Comparison of ENCODE assay signal across 1 cellular context in the genomic region with DNA sequence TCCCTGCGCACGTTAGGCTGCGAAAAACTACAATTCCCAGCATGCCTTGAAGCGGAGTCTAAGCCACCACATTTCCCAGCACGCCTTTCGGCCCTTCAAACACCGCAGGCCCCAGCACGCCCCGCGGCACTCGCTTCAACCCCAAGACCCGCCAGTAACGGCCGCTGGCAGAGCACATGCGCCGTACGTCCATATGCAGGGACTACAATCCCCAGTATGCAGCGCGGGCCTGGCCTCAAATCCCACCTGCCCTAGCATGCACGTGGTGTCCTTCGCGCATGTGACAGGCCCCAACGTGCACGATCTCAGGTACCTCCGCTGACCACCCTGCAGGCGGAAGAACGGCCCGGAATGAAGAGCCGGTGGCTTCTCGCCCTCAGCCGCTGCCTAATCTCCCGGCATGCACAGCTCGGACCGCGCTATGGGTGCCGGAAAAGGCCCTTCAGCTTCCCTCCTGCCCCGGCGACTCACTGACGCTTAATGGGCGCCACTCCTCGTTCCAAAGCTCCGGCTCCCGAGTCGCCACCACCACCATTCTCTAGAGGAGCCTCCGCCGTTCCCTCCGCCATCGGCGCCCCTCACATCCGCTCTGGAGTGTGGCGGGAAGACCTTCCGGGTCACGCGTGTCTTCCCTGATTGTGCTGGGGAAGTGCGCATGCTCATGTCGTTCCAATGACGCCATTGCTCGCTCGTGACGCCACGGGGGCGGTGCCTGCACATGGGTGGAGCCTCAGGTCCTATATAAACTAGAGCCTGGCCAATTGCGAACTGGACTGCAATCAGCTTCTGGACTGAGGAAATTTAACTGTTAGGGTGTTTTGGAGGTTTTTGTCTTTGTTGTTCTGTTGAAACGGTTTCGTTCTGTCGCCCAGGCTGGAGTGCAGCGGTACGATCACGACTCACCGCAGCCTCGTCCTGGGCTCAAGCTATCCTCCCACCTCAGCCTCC.
A peak's percentile ranks its signal among the peaks of the same experiment; 100 is the strongest.
TF ChIP-seq lines count a peak whose summit lies in the region.

A gene with protein sequence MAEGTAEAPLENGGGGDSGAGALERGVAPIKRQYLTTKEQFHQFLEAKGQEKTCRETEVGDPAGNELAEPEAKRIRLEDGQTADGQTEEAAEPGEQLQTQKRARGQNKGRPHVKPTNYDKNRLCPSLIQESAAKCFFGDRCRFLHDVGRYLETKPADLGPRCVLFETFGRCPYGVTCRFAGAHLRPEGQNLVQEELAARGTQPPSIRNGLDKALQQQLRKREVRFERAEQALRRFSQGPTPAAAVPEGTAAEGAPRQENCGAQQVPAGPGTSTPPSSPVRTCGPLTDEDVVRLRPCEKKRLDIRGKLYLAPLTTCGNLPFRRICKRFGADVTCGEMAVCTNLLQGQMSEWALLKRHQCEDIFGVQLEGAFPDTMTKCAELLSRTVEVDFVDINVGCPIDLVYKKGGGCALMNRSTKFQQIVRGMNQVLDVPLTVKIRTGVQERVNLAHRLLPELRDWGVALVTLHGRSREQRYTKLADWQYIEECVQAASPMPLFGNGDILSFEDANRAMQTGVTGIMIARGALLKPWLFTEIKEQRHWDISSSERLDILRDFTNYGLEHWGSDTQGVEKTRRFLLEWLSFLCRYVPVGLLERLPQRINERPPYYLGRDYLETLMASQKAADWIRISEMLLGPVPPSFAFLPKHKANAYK (minus strand): TSS at position 591 of the 948 bp plus-strand sequence. CDS start 22 bp downstream, at position 569.

TF ChIP-seq in HepG2, 621 proteins besides CTCF, POLR2A, EP300 and RAD21 (continued from another document and continues in another):
- TF ChIP-seq, protein P1, sequence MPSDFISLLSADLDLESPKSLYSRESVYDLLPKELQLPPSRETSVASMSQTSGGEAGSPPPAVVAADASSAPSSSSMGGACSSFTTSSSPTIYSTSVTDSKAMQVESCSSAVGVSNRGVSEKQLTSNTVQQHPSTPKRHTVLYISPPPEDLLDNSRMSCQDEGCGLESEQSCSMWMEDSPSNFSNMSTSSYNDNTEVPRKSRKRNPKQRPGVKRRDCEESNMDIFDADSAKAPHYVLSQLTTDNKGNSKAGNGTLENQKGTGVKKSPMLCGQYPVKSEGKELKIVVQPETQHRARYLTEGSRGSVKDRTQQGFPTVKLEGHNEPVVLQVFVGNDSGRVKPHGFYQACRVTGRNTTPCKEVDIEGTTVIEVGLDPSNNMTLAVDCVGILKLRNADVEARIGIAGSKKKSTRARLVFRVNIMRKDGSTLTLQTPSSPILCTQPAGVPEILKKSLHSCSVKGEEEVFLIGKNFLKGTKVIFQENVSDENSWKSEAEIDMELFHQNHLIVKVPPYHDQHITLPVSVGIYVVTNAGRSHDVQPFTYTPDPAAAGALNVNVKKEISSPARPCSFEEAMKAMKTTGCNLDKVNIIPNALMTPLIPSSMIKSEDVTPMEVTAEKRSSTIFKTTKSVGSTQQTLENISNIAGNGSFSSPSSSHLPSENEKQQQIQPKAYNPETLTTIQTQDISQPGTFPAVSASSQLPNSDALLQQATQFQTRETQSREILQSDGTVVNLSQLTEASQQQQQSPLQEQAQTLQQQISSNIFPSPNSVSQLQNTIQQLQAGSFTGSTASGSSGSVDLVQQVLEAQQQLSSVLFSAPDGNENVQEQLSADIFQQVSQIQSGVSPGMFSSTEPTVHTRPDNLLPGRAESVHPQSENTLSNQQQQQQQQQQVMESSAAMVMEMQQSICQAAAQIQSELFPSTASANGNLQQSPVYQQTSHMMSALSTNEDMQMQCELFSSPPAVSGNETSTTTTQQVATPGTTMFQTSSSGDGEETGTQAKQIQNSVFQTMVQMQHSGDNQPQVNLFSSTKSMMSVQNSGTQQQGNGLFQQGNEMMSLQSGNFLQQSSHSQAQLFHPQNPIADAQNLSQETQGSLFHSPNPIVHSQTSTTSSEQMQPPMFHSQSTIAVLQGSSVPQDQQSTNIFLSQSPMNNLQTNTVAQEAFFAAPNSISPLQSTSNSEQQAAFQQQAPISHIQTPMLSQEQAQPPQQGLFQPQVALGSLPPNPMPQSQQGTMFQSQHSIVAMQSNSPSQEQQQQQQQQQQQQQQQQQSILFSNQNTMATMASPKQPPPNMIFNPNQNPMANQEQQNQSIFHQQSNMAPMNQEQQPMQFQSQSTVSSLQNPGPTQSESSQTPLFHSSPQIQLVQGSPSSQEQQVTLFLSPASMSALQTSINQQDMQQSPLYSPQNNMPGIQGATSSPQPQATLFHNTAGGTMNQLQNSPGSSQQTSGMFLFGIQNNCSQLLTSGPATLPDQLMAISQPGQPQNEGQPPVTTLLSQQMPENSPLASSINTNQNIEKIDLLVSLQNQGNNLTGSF (CRISPR knock-in tag; IDR thresholded peaks at IDR 0.05) = no peak
- TF ChIP-seq ZKSCAN5 (CRISPR knock-in tag; IDR thresholded peaks at IDR 0.05) (0 out of 2 replicates have a peak, but pooled peaks have one; percentile 21), PHF5A (CRISPR knock-in tag; IDR thresholded peaks at IDR 0.05; ENCODE audit: low read depth, unreplicated experiment) (no peak), BCL6 (CRISPR knock-in tag; IDR thresholded peaks at IDR 0.05) (peak; percentile 55), ZNF530 (CRISPR knock-in tag; IDR thresholded peaks at IDR 0.05; ENCODE audit: low read depth) (no peak), RBM39 (IDR thresholded peaks at IDR 0.05; ENCODE audit: low read depth, low read length, poor library complexity, severe bottlenecking) (peak; percentile 90), SIN3A (IDR thresholded peaks at IDR 0.05; ENCODE audit: borderline replicate concordance, low read depth, low read length) (peak; percentile 82; the same call in 1 of the 2 replicates), NBN (conservative IDR thresholded peaks at IDR 0.05) (no peak), ZNF780A (CRISPR knock-in tag; IDR thresholded peaks at IDR 0.05) (no peak), CBX1 (IDR thresholded peaks at IDR 0.05; ENCODE audit: low read depth) (peak; percentile 41), ZNF552 (CRISPR knock-in tag; IDR thresholded peaks at IDR 0.05; ENCODE audit: borderline replicate concordance) (peak; percentile 73; the same call in 1 of the 2 replicates), GTF2F1 (IDR thresholded peaks at IDR 0.05; ENCODE audit: low read length) (no peak), ZNF468 (CRISPR knock-in tag; IDR thresholded peaks at IDR 0.05) (no peak), SRF (IDR thresholded peaks at IDR 0.05; ENCODE audit: low read depth, low read length) (no peak), FOXK2 (IDR thresholded peaks at IDR 0.05) (0 out of 2 replicates have a peak, but pooled peaks have one; percentile 16), KLF16 (CRISPR knock-in tag; IDR thresholded peaks at IDR 0.05) (peak in 1 of 2 experiments; percentile 73; a peak in 2 of 4 replicates), ZNF766 (CRISPR knock-in tag; IDR thresholded peaks at IDR 0.05; ENCODE audit: borderline replicate concordance) (peak; percentile 15; the same call in 1 of the 2 replicates), MXI1 (IDR thresholded peaks at IDR 0.05; ENCODE audit: borderline replicate concordance, low read depth, low read length) (peak; percentile 100)
- TF ChIP-seq, protein P2, sequence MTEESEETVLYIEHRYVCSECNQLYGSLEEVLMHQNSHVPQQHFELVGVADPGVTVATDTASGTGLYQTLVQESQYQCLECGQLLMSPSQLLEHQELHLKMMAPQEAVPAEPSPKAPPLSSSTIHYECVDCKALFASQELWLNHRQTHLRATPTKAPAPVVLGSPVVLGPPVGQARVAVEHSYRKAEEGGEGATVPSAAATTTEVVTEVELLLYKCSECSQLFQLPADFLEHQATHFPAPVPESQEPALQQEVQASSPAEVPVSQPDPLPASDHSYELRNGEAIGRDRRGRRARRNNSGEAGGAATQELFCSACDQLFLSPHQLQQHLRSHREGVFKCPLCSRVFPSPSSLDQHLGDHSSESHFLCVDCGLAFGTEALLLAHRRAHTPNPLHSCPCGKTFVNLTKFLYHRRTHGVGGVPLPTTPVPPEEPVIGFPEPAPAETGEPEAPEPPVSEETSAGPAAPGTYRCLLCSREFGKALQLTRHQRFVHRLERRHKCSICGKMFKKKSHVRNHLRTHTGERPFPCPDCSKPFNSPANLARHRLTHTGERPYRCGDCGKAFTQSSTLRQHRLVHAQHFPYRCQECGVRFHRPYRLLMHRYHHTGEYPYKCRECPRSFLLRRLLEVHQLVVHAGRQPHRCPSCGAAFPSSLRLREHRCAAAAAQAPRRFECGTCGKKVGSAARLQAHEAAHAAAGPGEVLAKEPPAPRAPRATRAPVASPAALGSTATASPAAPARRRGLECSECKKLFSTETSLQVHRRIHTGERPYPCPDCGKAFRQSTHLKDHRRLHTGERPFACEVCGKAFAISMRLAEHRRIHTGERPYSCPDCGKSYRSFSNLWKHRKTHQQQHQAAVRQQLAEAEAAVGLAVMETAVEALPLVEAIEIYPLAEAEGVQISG (CRISPR knock-in tag; IDR thresholded peaks at IDR 0.05) = peak; percentile 89
- TF ChIP-seq, protein P3, sequence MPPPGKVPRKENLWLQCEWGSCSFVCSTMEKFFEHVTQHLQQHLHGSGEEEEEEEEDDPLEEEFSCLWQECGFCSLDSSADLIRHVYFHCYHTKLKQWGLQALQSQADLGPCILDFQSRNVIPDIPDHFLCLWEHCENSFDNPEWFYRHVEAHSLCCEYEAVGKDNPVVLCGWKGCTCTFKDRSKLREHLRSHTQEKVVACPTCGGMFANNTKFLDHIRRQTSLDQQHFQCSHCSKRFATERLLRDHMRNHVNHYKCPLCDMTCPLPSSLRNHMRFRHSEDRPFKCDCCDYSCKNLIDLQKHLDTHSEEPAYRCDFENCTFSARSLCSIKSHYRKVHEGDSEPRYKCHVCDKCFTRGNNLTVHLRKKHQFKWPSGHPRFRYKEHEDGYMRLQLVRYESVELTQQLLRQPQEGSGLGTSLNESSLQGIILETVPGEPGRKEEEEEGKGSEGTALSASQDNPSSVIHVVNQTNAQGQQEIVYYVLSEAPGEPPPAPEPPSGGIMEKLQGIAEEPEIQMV (CRISPR knock-in tag; IDR thresholded peaks at IDR 0.05; ENCODE audit: low read depth) = peak; percentile 83
- TF ChIP-seq, protein P4, sequence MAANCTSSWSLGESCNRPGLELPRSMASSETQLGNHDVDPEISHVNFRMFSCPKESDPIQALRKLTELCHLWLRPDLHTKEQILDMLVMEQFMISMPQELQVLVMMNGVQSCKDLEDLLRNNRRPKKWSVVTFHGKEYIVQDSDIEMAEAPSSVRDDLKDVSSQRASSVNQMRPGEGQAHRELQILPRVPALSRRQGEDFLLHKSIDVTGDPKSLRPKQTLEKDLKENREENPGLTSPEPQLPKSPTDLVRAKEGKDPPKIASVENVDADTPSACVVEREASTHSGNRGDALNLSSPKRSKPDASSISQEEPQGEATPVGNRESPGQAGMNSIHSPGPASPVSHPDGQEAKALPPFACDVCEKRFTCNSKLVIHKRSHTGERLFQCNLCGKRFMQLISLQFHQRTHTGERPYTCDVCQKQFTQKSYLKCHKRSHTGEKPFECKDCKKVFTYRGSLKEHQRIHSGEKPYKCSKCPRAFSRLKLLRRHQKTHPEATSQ (CRISPR knock-in tag; IDR thresholded peaks at IDR 0.05; ENCODE audit: borderline replicate concordance) = no peak
- TF ChIP-seq, protein P5, sequence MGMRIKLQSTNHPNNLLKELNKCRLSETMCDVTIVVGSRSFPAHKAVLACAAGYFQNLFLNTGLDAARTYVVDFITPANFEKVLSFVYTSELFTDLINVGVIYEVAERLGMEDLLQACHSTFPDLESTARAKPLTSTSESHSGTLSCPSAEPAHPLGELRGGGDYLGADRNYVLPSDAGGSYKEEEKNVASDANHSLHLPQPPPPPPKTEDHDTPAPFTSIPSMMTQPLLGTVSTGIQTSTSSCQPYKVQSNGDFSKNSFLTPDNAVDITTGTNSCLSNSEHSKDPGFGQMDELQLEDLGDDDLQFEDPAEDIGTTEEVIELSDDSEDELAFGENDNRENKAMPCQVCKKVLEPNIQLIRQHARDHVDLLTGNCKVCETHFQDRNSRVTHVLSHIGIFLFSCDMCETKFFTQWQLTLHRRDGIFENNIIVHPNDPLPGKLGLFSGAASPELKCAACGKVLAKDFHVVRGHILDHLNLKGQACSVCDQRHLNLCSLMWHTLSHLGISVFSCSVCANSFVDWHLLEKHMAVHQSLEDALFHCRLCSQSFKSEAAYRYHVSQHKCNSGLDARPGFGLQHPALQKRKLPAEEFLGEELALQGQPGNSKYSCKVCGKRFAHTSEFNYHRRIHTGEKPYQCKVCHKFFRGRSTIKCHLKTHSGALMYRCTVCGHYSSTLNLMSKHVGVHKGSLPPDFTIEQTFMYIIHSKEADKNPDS (CRISPR knock-in tag; IDR thresholded peaks at IDR 0.05) = 0 out of 2 replicates have a peak, but pooled peaks have one; percentile 51
